3 cellular contexts compared by ENCODE assay signal in the genomic region with DNA sequence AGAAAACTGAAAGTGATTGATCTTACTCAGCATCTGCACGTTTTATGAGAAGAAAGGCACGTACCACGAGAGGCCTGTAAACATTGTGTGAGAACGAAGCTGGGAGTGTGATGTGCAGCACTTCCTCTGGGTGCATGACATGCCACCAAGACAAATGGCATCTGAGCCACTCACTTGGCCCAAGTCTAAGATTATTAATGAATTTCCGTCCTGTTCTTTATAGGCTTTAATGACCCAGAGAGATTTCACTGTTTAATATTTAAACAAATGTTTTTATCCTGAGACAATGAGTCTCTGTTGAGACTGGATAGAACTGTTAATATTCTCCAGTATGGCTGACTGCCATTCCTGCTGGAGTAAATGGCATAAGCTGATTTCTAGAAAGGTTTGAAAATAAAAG.
TF ChIP-seq lines count a peak whose summit lies in the region.

No MANE protein-coding gene starts in this region.

TF ChIP-seq in liver, 16 proteins besides CTCF, POLR2A, EP300 and RAD21:
- TF ChIP-seq, protein P1, sequence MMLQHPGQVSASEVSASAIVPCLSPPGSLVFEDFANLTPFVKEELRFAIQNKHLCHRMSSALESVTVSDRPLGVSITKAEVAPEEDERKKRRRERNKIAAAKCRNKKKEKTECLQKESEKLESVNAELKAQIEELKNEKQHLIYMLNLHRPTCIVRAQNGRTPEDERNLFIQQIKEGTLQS (IDR thresholded peaks at IDR 0.05): no peak
- TF ChIP-seq NR2F2 (IDR thresholded peaks at IDR 0.05) (peak; percentile 22), HNF4A (conservative IDR thresholded peaks at IDR 0.05) (no peak), RXRA (IDR thresholded peaks at IDR 0.05) (no peak)

TF ChIP-seq in HepG2, 621 proteins besides CTCF, POLR2A, EP300 and RAD21:
- no peak for TF ChIP-seq ZNF737 (CRISPR knock-in tag; IDR thresholded peaks at IDR 0.05; ENCODE audit: borderline replicate concordance)

TF ChIP-seq in GM12878, 131 proteins besides CTCF, POLR2A, EP300 and RAD21:
- peak; percentile 48; the same call in 1 of the 2 replicates for TF ChIP-seq SPI1 (IDR thresholded peaks at IDR 0.05; ENCODE audit: borderline replicate concordance, insufficient read depth, low read depth, low read length)
- TF ChIP-seq CHD2 (IDR thresholded peaks at IDR 0.05; ENCODE audit: borderline replicate concordance, low read depth, low read length): no peak
- no peak for TF ChIP-seq EGR1 (IDR thresholded peaks at IDR 0.05; ENCODE audit: borderline replicate concordance in 1 of 2, low read depth in 2 of 2, low read length in 2 of 2)
- TF ChIP-seq ZBED1 (IDR thresholded peaks at IDR 0.05; ENCODE audit: borderline replicate concordance): no peak
- no peak for TF ChIP-seq ZNF274 (IDR thresholded peaks at IDR 0.05; ENCODE audit: insufficient read depth, insufficient read length)
- TF ChIP-seq NR2F1 (conservative IDR thresholded peaks at IDR 0.05): no peak
- no peak for TF ChIP-seq WRNIP1 (IDR thresholded peaks at IDR 0.05; ENCODE audit: borderline replicate concordance, low read depth, low read length)
- TF ChIP-seq, protein P2, sequence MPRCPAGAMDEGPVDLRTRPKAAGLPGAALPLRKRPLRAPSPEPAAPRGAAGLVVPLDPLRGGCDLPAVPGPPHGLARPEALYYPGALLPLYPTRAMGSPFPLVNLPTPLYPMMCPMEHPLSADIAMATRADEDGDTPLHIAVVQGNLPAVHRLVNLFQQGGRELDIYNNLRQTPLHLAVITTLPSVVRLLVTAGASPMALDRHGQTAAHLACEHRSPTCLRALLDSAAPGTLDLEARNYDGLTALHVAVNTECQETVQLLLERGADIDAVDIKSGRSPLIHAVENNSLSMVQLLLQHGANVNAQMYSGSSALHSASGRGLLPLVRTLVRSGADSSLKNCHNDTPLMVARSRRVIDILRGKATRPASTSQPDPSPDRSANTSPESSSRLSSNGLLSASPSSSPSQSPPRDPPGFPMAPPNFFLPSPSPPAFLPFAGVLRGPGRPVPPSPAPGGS (IDR thresholded peaks at IDR 0.05; ENCODE audit: borderline replicate concordance, insufficient read depth, low read depth, low read length, poor library complexity, severe bottlenecking): no peak
- TF ChIP-seq, protein P3, sequence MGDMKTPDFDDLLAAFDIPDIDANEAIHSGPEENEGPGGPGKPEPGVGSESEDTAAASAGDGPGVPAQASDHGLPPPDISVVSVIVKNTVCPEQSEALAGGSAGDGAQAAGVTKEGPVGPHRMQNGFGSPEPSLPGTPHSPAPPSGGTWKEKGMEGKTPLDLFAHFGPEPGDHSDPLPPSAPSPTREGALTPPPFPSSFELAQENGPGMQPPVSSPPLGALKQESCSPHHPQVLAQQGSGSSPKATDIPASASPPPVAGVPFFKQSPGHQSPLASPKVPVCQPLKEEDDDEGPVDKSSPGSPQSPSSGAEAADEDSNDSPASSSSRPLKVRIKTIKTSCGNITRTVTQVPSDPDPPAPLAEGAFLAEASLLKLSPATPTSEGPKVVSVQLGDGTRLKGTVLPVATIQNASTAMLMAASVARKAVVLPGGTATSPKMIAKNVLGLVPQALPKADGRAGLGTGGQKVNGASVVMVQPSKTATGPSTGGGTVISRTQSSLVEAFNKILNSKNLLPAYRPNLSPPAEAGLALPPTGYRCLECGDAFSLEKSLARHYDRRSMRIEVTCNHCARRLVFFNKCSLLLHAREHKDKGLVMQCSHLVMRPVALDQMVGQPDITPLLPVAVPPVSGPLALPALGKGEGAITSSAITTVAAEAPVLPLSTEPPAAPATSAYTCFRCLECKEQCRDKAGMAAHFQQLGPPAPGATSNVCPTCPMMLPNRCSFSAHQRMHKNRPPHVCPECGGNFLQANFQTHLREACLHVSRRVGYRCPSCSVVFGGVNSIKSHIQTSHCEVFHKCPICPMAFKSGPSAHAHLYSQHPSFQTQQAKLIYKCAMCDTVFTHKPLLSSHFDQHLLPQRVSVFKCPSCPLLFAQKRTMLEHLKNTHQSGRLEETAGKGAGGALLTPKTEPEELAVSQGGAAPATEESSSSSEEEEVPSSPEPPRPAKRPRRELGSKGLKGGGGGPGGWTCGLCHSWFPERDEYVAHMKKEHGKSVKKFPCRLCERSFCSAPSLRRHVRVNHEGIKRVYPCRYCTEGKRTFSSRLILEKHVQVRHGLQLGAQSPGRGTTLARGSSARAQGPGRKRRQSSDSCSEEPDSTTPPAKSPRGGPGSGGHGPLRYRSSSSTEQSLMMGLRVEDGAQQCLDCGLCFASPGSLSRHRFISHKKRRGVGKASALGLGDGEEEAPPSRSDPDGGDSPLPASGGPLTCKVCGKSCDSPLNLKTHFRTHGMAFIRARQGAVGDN (IDR thresholded peaks at IDR 0.05): peak; percentile 63; the same call in 1 of the 2 replicates
- no peak for TF ChIP-seq SREBF1 (IDR thresholded peaks at IDR 0.05; ENCODE audit: low read length)
- TF ChIP-seq FOS (IDR thresholded peaks at IDR 0.05; ENCODE audit: borderline replicate concordance, extremely low read depth, insufficient read length): no peak
- TF ChIP-seq, protein P4, sequence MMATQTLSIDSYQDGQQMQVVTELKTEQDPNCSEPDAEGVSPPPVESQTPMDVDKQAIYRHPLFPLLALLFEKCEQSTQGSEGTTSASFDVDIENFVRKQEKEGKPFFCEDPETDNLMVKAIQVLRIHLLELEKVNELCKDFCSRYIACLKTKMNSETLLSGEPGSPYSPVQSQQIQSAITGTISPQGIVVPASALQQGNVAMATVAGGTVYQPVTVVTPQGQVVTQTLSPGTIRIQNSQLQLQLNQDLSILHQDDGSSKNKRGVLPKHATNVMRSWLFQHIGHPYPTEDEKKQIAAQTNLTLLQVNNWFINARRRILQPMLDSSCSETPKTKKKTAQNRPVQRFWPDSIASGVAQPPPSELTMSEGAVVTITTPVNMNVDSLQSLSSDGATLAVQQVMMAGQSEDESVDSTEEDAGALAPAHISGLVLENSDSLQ (IDR thresholded peaks at IDR 0.05): no peak
- no peak for TF ChIP-seq NR2C1 (IDR thresholded peaks at IDR 0.05)
- no peak for TF ChIP-seq BCL11A (IDR thresholded peaks at IDR 0.05; ENCODE audit: low read depth, low read length)
- TF ChIP-seq KAT2A (conservative IDR thresholded peaks at IDR 0.05; ENCODE audit: control insufficient read depth, low read depth, low read length): no peak
- peak; percentile 46 to 72; a peak in 2 of 4 replicates for TF ChIP-seq BHLHE40 (IDR thresholded peaks at IDR 0.05; ENCODE audit: borderline replicate concordance in 1 of 2, low read depth in 2 of 2, low read length in 1 of 2)
